In the genomic region with DNA sequence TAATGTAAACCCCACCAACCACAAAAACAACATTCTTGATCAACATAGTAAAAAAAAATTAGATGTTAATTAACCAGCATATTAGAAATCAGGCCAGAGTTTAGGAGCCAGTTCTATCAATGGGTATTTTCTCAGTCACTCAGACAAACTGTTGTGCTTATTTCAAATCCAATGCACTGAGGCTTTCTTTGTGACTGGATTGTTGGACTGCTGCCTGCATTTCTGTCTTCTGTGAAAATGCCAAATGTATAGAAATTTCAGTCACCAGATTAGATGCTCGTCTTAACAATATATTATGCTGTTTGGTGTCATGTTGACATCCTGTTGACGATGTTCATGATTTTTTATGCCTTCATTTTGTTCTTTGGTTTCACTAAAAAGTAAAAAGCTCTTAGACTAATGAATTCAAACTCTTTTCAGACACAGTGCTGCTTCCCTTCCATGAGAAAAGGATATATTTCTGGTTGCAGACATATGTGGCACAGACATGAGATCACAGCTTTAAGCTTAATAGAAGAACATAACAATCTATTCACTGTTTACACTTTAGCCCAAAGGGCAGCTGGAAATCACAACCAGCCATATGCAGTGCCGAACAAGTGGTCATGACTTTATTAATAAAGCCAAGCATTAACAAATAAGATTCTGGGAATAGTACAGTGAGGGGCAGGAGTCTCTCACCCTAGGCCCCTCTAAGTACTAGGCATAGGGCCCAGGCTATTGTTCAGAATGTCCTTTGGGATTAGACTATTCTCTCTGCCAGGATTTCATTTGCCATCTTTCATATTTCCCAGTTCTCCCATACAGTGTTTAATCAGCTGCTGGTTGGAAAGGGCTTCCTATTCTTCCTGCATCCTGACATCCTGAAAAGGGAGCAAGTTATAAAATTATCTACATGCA, we compare ENCODE assay signal across 21 cellular contexts. TPM values are rescaled to one million over a fixed set of nuclear protein-coding genes. Genes with fewer than 3 reads are reported as not detected.
DNase-seq lines count a peak whose midpoint lies in the region; ATAC-seq, FAIRE-seq and TF ChIP-seq lines count a peak whose summit lies in the region.
"Had no signal": no experiment of that assay in that cellular context is flagged by ENCODE, and none has a peak within 500 bp of the region (broad histone marks: within the 10 kb centered on the region; RNA-seq: fewer than 3 reads in every experiment).

No MANE protein-coding gene starts in this region.

- peaks cover 2 to 7% of the 10 kb centered on the region in 2 donors for H3K9me3 Mint-ChIP-seq in natural killer cell
- H3K9me3 Mint-ChIP-seq in activated CD4-positive, alpha-beta memory T cell treated with anti-CD3 and anti-CD28 coated beads for 36 hours: peaks cover 11% of the 10 kb centered on the region

- H3K27me3 ChIP-seq in heart right ventricle (no peaks in the 10 kb centered on the region), right atrium auricular region (no peaks in the 10 kb centered on the region)
- H3K27me3 ChIP-seq: neutrophil, transverse colon had no signal

- DNase-seq in heart right ventricle (no peak), right atrium auricular region (ENCODE audit: low spot score) (no peak), NCI-H446 treated with DMSO at 0.1 percent for 48 hours (lab: John Stamatoyannopoulos, UW) (peak; percentile 75), foreskin melanocyte (peak; percentile 90), natural killer cell (no peak), HPDE6-E6E7 (ENCODE audit: extremely low spot score) (no peak), urothelium cell line (ENCODE audit: low spot score) (no peak)
- DNase-seq in activated CD4-positive, alpha-beta memory T cell treated with anti-CD3 and anti-CD28 coated beads for 36 hours: no peak
- DNase-seq: activated naive CD4-positive, alpha-beta T cell; cerebellar nuclear complex; DMS79 treated with DMSO at 0.1 percent for 48 hours; effector memory CD8-positive, alpha-beta T cell; hippocampal formation; midbrain; stimulated activated naive CD4-positive, alpha-beta T cell treated with Interleukin-2 at 50 U/mL for 16 hours; transverse colon had no signal

- intact Hi-C loops in heart right ventricle (cut with DNase I) (no loop called here), natural killer cell (cut with micrococcal nuclease) (no loop called here)
- intact Hi-C loops in activated CD4-positive, alpha-beta memory T cell treated with anti-CD3 and anti-CD28 coated beads for 36 hours (cut with micrococcal nuclease): no loop called here

- WGBS in heart right ventricle, 2 donors: 52 to 53% methylated on average over 3 of the region's 3 CpGs

- no peak overlapping the region for H3K4me3 ChIP-seq in heart right ventricle
- no peak overlapping the region for H3K4me3 ChIP-seq in right atrium auricular region
- H3K4me3 ChIP-seq: transverse colon had no signal

- TF ChIP-seq CTCF in heart right ventricle (IDR thresholded peaks at IDR 0.05) (no peak), right atrium auricular region (IDR thresholded peaks at IDR 0.05) (no peak), natural killer cell (IDR thresholded peaks at IDR 0.05) (no peak)

- H3K9me3 ChIP-seq in heart right ventricle (no peaks in the 10 kb centered on the region), right atrium auricular region (no peaks in the 10 kb centered on the region)
- H3K9me3 ChIP-seq: neutrophil, transverse colon had no signal

- peaks cover 0 to 35% (median 23%) of the 10 kb centered on the region in 9 donors for H3K4me1 ChIP-seq in heart right ventricle
- H3K4me1 ChIP-seq in right atrium auricular region: peaks cover 0 to 31% of the 10 kb centered on the region in 2 donors

- no peak overlapping the region for H3K4me3 Mint-ChIP-seq in natural killer cell
- H3K4me3 Mint-ChIP-seq in activated CD4-positive, alpha-beta memory T cell treated with anti-CD3 and anti-CD28 coated beads for 36 hours: no peak overlapping the region
- H3K4me3 Mint-ChIP-seq: CD14-positive monocyte; effector memory CD8-positive, alpha-beta T cell had no signal

- no peaks in the 10 kb centered on the region for H3K36me3 ChIP-seq in heart right ventricle
- no peaks in the 10 kb centered on the region for H3K36me3 ChIP-seq in right atrium auricular region
- H3K36me3 ChIP-seq: neutrophil, transverse colon had no signal

- H3K27ac Mint-ChIP-seq in natural killer cell: no peak overlapping the region
- no peak overlapping the region for H3K27ac Mint-ChIP-seq in activated CD4-positive, alpha-beta memory T cell treated with anti-CD3 and anti-CD28 coated beads for 36 hours
- H3K27ac Mint-ChIP-seq: CD14-positive monocyte; effector memory CD8-positive, alpha-beta T cell had no signal

- no peaks in the 10 kb centered on the region for H3K4me1 Mint-ChIP-seq in natural killer cell
- H3K4me1 Mint-ChIP-seq in activated CD4-positive, alpha-beta memory T cell treated with anti-CD3 and anti-CD28 coated beads for 36 hours (ENCODE audit: low read depth): no peaks in the 10 kb centered on the region
- H3K4me1 Mint-ChIP-seq: CD14-positive monocyte had no signal

- POLR2A ChIA-PET in activated CD4-positive, alpha-beta memory T cell treated with anti-CD3 and anti-CD28 coated beads for 36 hours (lab: Charles Lee): no interaction called here

- CTCF ChIA-PET in activated CD4-positive, alpha-beta memory T cell treated with anti-CD3 and anti-CD28 coated beads for 36 hours (lab: Charles Lee): no interaction called here

- ATAC-seq in heart right ventricle (peak in 6 of 8 donors; percentile 29 to 65 (median 56)), natural killer cell (no peak)
- ATAC-seq: effector memory CD8-positive, alpha-beta T cell; HepG2; sciatic nerve had no signal

- H3K36me3 Mint-ChIP-seq in natural killer cell: no peaks in the 10 kb centered on the region
- no peaks in the 10 kb centered on the region for H3K36me3 Mint-ChIP-seq in activated CD4-positive, alpha-beta memory T cell treated with anti-CD3 and anti-CD28 coated beads for 36 hours
- H3K36me3 Mint-ChIP-seq: CD14-positive monocyte had no signal

- H3K27me3 Mint-ChIP-seq in natural killer cell (ENCODE audit: low read depth in 2 of 2): no peaks in the 10 kb centered on the region
- H3K27me3 Mint-ChIP-seq in activated CD4-positive, alpha-beta memory T cell treated with anti-CD3 and anti-CD28 coated beads for 36 hours: no peaks in the 10 kb centered on the region
- H3K27me3 Mint-ChIP-seq: effector memory CD8-positive, alpha-beta T cell had no signal

- FAIRE-seq in urothelium cell line (lab: Jason Lieb, UNC): no peak
- FAIRE-seq: HepG2 had no signal

- peak overlapping the region in 3 of 10 donors; percentile 29 to 43 (median 34) for H3K27ac ChIP-seq in heart right ventricle
- no peak overlapping the region for H3K27ac ChIP-seq in right atrium auricular region
- H3K27ac ChIP-seq: neutrophil, transverse colon had no signal

RNA-seq across cellular contexts. Expression of a gene that starts 9.4 kb away (rescaled TPM):
- total RNA-seq in heart right ventricle (10 to 100 TPM; 12.6 to 43.0 (median 25.8) TPM), right atrium auricular region (10 to 100 TPM; 13.5 to 14.3 TPM), natural killer cell (under 1 TPM in 1 of 3 donors, not detected in 2; 0.27 TPM)
- polyA plus RNA-seq in heart right ventricle: 1 to 10 TPM in 1 of 2 donors, under 1 TPM in 1; 0.80 to 4.9 TPM
- total RNA-seq in activated CD4-positive, alpha-beta memory T cell treated with anti-CD3 and anti-CD28 coated beads for 36 hours: not detected
- total RNA-seq: M059J had no signal
- polyA plus RNA-seq: CD14-positive monocyte had no signal

Comparison
In these comparisons a context has a peak if more than half of its experiments do, and no peak if none do; other contexts are left out.
1. ATAC-seq: peak in heart right ventricle (6 of 8); none in natural killer cell (0 of 3).
2. DNase-seq: peak in NCI-H446 treated with DMSO at 0.1 percent for 48 hours (single experiment) and foreskin melanocyte (single experiment); none in heart right ventricle (0 of 2), right atrium auricular region (single experiment), natural killer cell (single experiment), activated CD4-positive, alpha-beta memory T cell treated with anti-CD3 and anti-CD28 coated beads for 36 hours (single experiment), HPDE6-E6E7 (single experiment) and urothelium cell line (single experiment).
3. RNA of a gene that starts 9.4 kb away (total RNA-seq): 12.6 to 43.0 TPM in heart right ventricle and 13.5 to 14.3 TPM in right atrium auricular region; 0.27 TPM in natural killer cell and not detected in activated CD4-positive, alpha-beta memory T cell treated with anti-CD3 and anti-CD28 coated beads for 36 hours; every median in the first group is over 4 times any median in the second.